ENCODE assay signal across 8 cellular contexts in the genomic region with DNA sequence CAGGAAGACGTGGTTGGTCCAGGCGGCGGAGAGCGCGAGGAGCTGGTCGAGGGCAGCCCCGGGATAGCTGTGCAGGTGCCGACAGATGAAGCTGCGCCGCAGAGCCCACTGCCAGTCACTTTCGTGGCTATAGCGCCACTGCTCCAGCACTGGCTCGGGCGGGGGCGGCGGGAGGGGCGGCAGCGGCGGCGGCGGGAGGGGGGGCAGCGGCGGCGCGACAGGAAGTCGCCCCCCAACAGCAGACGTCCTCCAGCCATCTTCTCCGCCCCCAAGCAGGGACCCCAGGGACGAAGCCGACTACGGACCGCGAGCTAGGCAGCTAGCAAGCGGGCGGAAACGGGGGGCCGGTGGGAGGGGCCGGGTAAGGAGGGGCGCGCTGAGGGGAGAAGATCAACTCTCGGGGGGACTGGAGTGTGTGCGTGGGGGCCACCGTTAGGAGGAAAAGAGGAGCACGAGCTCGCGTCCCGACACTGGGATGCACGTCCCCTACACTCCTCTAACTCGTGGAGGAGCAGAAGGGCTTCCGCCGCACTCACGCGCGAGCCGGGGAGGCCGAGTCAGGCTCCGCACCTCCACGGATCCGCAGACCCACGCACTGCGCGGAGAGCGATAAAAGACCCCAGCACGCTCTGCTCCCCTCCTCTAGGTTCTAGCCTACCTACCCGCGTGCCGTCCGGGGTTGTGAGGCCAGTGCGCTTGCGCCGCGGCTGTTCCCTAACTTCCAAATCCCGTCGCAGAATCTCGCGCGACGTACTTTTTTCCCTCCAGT. TPM values are rescaled to one million over a fixed set of nuclear protein-coding genes. Genes with fewer than 3 reads are reported as not detected.
DNase-seq lines count a peak whose midpoint lies in the region; ATAC-seq and TF ChIP-seq lines count a peak whose summit lies in the region.

A gene (minus strand): TSS at position 686 of the 769 bp plus-strand sequence.

- H3K27me3 ChIP-seq in AG04450 (ENCODE audit: control insufficient read depth, insufficient read depth, low read length) (no peaks in the 10 kb centered on the region), lower lobe of right lung (ENCODE audit: low read depth) (no peaks in the 10 kb centered on the region)

- H3K9me3 ChIP-seq in AG04450 (ENCODE audit: control insufficient read depth, insufficient read depth, low read length) (no peaks in the 10 kb centered on the region), lower lobe of right lung (no peaks in the 10 kb centered on the region)

- H3K36me3 ChIP-seq in lower lobe of right lung = no peaks in the 10 kb centered on the region

- intact Hi-C loops in lower lobe of right lung (cut with DNase I) = no loop called here

- peak; percentile 86 for TF ChIP-seq POLR2A in GM18951 (IDR thresholded peaks at IDR 0.05; ENCODE audit: extremely low read depth, insufficient read depth, insufficient read length)

- H3K4me3 ChIP-seq in AG04450 (ENCODE audit: low read depth, low read length) = peak within 1 kb of the TSS; percentile 90
- H3K4me3 ChIP-seq in lower lobe of right lung = peak within 1 kb of the TSS; percentile 70

- POLR2A ChIA-PET in AG04450 (lab: Yijun Ruan, JAX) = interaction anchor here (0.7 to 1.2 kb wide), 3 partner anchors 32 to 228 kb away, joined by 3 to 4 read pairs (median 3); no protein-coding TSS in a partner anchor

- peak; percentile 75 for DNase-seq in AG04450 (ENCODE audit: low read depth, low spot score)
- DNase-seq in NCI-H345 (lab: John Stamatoyannopoulos, UW) = peak; percentile 95
- DNase-seq in activated CD4-positive, alpha-beta T cell treated with anti-CD3 and anti-CD28 coated beads, Interleukin-2, amount 50 U/mL, for 4 hours = peak; percentile 87 to 89
- DNase-seq in dermis blood vessel endothelial cell = peak; percentile 93
- peak; percentile 94 for DNase-seq in lower lobe of right lung
- DNase-seq in stimulated activated CD4-positive, alpha-beta T cell treated with anti-CD3 and anti-CD28 coated beads, TNF-alpha, amount 100 ng/mL, for 24 hours (ENCODE audit: low read depth in 3 of 3) = peak; percentile 71 to 88 (median 81)

- H3K4me1 ChIP-seq in lower lobe of right lung = no peaks in the 10 kb centered on the region

- CTCF ChIA-PET in AG04450 (lab: Charles Lee) = interaction anchor here (1.0 to 1.1 kb wide), 2 partner anchors 90 to 117 kb away, joined by 3 to 4 read pairs; no protein-coding TSS in a partner anchor

- TF ChIP-seq CTCF in AG04450 (IDR thresholded peaks at IDR 0.05; ENCODE audit: low read depth, low read length) (no peak), lower lobe of right lung (IDR thresholded peaks at IDR 0.05) (no peak)

- H3K27ac ChIP-seq in AG04450 (ENCODE audit: low read depth, low read length) = peak within 1 kb of the TSS; percentile 85
- peak within 1 kb of the TSS; percentile 86 for H3K27ac ChIP-seq in lower lobe of right lung

- in situ Hi-C loops in GM18951 (cut with MboI; ENCODE audit: low sequenced_read_pairs, unreplicated experiment) = no loop called here

- peak; percentile 34 for ATAC-seq in HG03175 (IDR thresholded peaks at IDR 0.05; ENCODE audit: unreplicated experiment)
- ATAC-seq in lower lobe of right lung = peak; percentile 97

RNA-seq across cellular contexts. Expression of the gene that starts here (rescaled TPM):
- 5.0 and 6.4 TPM in 2 replicates for polyA plus RNA-seq in AG04450 (2011; rRNA removed)
- polyA minus RNA-seq in AG04450 (2011; rRNA and poly(A)+ RNA removed) = 4.1 and 5.9 TPM in 2 replicates
- 4.1 and 9.9 TPM in 2 replicates for total RNA-seq in dermis blood vessel endothelial cell
- total RNA-seq in lower lobe of right lung = 7.3 TPM

Comparison
In these comparisons a context has a peak if more than half of its experiments do, and no peak if none do; other contexts are left out.
1. Peak in every context shown above with its lines: DNase-seq, ATAC-seq, H3K4me3 ChIP-seq and H3K27ac ChIP-seq.